1 cellular context compared by ENCODE assay signal in genomic region chr6:2634151-2634964, GRCh38.
TF ChIP-seq lines count a peak whose summit lies in the region.

No MANE protein-coding gene starts in this region.

TF ChIP-seq in HepG2, 621 proteins besides CTCF, POLR2A, EP300 and RAD21 (continued from another document and continues in another):
- no peak for TF ChIP-seq ZNF431 (CRISPR knock-in tag; IDR thresholded peaks at IDR 0.05; ENCODE audit: borderline replicate concordance, low read depth)
- TF ChIP-seq ZNF567 (CRISPR knock-in tag; IDR thresholded peaks at IDR 0.05; ENCODE audit: borderline replicate concordance), result no peak; the same call in 1 of the 2 replicates
- no peak for TF ChIP-seq ZNF468 (CRISPR knock-in tag; IDR thresholded peaks at IDR 0.05)
- TF ChIP-seq RAD51 (IDR thresholded peaks at IDR 0.05; ENCODE audit: borderline replicate concordance), result no peak
- TF ChIP-seq ZSCAN12 (CRISPR knock-in tag; IDR thresholded peaks at IDR 0.05), result peak; percentile 71; the same call in 1 of the 2 replicates
- TF ChIP-seq ZBTB39 (CRISPR knock-in tag; IDR thresholded peaks at IDR 0.05), result no peak
- TF ChIP-seq ZNF557 (CRISPR knock-in tag; IDR thresholded peaks at IDR 0.05), result no peak
- TF ChIP-seq ZNF605 (CRISPR knock-in tag; IDR thresholded peaks at IDR 0.05), result 0 out of 2 replicates have a peak, but pooled peaks have one; percentile 12
- TF ChIP-seq ARHGAP35 (CRISPR knock-in tag; IDR thresholded peaks at IDR 0.05; ENCODE audit: borderline replicate concordance), result no peak; the same call in 1 of the 2 replicates
- no peak for TF ChIP-seq CHD4 (IDR thresholded peaks at IDR 0.05; ENCODE audit: borderline replicate concordance, low read length)
- no peak for TF ChIP-seq ZNF546 (CRISPR knock-in tag; conservative IDR thresholded peaks at IDR 0.05)
- 0 out of 2 replicates have a peak, but pooled peaks have one; percentile 57 for TF ChIP-seq ZMAT3 (CRISPR knock-in tag; conservative IDR thresholded peaks at IDR 0.05)
- TF ChIP-seq HINFP (CRISPR knock-in tag; IDR thresholded peaks at IDR 0.05; ENCODE audit: low read depth), result no peak
- TF ChIP-seq ZNF383 (CRISPR knock-in tag; IDR thresholded peaks at IDR 0.05; ENCODE audit: borderline replicate concordance), result no peak
- TF ChIP-seq ZHX1 (CRISPR knock-in tag; IDR thresholded peaks at IDR 0.05; ENCODE audit: low read depth), result no peak
- peak; percentile 78; the same call in 1 of the 2 replicates for TF ChIP-seq RFXAP (CRISPR knock-in tag; IDR thresholded peaks at IDR 0.05; ENCODE audit: borderline replicate concordance)
- peak; percentile 93 for TF ChIP-seq ZSCAN29 (CRISPR knock-in tag; conservative IDR thresholded peaks at IDR 0.05)
- TF ChIP-seq ZNF350 (CRISPR knock-in tag; IDR thresholded peaks at IDR 0.05; ENCODE audit: borderline replicate concordance, low read depth), result peak; percentile 49; the same call in 1 of the 2 replicates
- TF ChIP-seq KDM2A (CRISPR knock-in tag; IDR thresholded peaks at IDR 0.05; ENCODE audit: borderline replicate concordance, low read depth), result peak; percentile 94
- no peak for TF ChIP-seq TCF7 (IDR thresholded peaks at IDR 0.05; ENCODE audit: low read depth)
- TF ChIP-seq ZNF318 (CRISPR knock-in tag; IDR thresholded peaks at IDR 0.05), result no peak
- peak; percentile 36 for TF ChIP-seq FOXA3 (CRISPR knock-in tag; IDR thresholded peaks at IDR 0.05)
- no peak for TF ChIP-seq ZBTB49 (CRISPR knock-in tag; IDR thresholded peaks at IDR 0.05; ENCODE audit: borderline replicate concordance)
- TF ChIP-seq ZNF460 (CRISPR knock-in tag; IDR thresholded peaks at IDR 0.05; ENCODE audit: borderline replicate concordance), result no peak; the same call in 1 of the 2 replicates
- no peak for TF ChIP-seq ZNF709 (CRISPR knock-in tag; IDR thresholded peaks at IDR 0.05)
- peak; percentile 64 for TF ChIP-seq ARID5B (CRISPR knock-in tag; IDR thresholded peaks at IDR 0.05)
- peak; percentile 80; the same call in 1 of the 2 replicates for TF ChIP-seq ZNF83 (CRISPR knock-in tag; IDR thresholded peaks at IDR 0.05; ENCODE audit: borderline replicate concordance)
- TF ChIP-seq MAFK (conservative IDR thresholded peaks at IDR 0.05 in 1 of 2, IDR thresholded peaks at IDR 0.05 in 1 of 2; ENCODE audit: low read length in 2 of 2), result no peak
- no peak for TF ChIP-seq ZNF775 (CRISPR knock-in tag; IDR thresholded peaks at IDR 0.05; ENCODE audit: borderline replicate concordance)
- TF ChIP-seq ZNF496 (CRISPR knock-in tag; IDR thresholded peaks at IDR 0.05; ENCODE audit: insufficient replicate concordance), result no peak
- no peak for TF ChIP-seq ZNF678 (CRISPR knock-in tag; IDR thresholded peaks at IDR 0.05)
- no peak for TF ChIP-seq THAP7 (CRISPR knock-in tag; IDR thresholded peaks at IDR 0.05)
- no peak for TF ChIP-seq POLR2AphosphoS5 (IDR thresholded peaks at IDR 0.05; ENCODE audit: low read depth, low read length)
